8 cellular contexts compared by ENCODE assay signal in the genomic region with DNA sequence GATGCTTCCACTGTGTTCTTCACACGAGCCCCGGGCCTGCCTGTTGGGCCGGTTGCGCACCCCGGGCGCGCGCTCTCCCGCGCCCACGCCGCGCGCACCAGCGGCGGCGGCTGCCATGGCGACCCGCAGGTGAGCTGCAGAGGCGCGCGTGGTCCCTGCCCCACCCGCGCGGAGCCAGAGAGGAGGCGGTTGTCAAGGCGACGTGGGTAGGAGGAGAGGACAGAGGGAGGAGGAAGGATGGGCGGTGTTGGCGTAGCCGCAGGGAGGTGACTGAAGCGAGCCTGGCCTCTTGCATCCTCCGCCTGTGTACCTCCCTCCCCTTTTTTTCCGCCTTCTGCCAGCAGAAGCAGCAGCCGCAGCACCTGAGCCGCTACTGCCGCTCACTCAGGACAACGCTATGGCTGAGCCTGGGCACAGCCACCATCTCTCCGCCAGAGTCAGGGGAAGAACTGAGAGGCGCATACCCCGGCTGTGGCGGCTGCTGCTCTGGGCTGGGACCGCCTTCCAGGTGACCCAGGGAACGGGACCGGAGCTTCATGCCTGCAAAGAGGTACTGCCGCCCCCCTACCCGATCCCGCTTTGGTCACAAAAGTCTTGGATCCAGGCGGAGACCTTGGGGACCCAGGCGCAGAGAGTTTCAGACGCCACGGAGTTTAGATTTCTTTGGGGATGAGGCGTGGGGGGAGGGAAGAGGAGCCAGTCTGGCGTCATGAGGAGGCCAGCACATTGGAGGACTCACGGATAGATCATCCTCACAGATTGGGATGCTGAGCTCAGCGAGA. TPM values are rescaled to one million over a fixed set of nuclear protein-coding genes. Genes with fewer than 3 reads are reported as not detected.
DNase-seq lines count a peak whose midpoint lies in the region; ATAC-seq, FAIRE-seq and TF ChIP-seq lines count a peak whose summit lies in the region.

A gene with protein sequence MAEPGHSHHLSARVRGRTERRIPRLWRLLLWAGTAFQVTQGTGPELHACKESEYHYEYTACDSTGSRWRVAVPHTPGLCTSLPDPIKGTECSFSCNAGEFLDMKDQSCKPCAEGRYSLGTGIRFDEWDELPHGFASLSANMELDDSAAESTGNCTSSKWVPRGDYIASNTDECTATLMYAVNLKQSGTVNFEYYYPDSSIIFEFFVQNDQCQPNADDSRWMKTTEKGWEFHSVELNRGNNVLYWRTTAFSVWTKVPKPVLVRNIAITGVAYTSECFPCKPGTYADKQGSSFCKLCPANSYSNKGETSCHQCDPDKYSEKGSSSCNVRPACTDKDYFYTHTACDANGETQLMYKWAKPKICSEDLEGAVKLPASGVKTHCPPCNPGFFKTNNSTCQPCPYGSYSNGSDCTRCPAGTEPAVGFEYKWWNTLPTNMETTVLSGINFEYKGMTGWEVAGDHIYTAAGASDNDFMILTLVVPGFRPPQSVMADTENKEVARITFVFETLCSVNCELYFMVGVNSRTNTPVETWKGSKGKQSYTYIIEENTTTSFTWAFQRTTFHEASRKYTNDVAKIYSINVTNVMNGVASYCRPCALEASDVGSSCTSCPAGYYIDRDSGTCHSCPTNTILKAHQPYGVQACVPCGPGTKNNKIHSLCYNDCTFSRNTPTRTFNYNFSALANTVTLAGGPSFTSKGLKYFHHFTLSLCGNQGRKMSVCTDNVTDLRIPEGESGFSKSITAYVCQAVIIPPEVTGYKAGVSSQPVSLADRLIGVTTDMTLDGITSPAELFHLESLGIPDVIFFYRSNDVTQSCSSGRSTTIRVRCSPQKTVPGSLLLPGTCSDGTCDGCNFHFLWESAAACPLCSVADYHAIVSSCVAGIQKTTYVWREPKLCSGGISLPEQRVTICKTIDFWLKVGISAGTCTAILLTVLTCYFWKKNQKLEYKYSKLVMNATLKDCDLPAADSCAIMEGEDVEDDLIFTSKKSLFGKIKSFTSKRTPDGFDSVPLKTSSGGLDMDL (plus strand): TSS at position 329 of the 782 bp plus-strand sequence. CDS start 69 bp downstream, at position 398.

- no TSS peak for BruUV-seq in PC-3 (replicated peaks; lab: Mats Ljungman, UMichigan)

- H3K27me3 Mint-ChIP-seq in glutamatergic neuron (ENCODE audit: unreplicated experiment) = peaks cover 20% of the 10 kb centered on the region

- no peaks in the 10 kb centered on the region for H3K9me2 ChIP-seq in PC-3 (replicated peaks; ENCODE audit: low read length)

- no peaks in the 10 kb centered on the region for H4K20me1 ChIP-seq in PC-3 (ENCODE audit: low read length)

- H3K27ac ChIP-seq in PC-3 (ENCODE audit: low read length) = no peak within 1 kb of the TSS
- peak within 1 kb of the TSS; percentile 42 to 81 (median 66) for H3K27ac ChIP-seq in pancreas
- no peak within 1 kb of the TSS for H3K27ac ChIP-seq in thymus (ENCODE audit: low read depth)

- ATAC-seq in HG03095 (IDR thresholded peaks at IDR 0.05; ENCODE audit: unreplicated experiment) (peak; percentile 51), PC-3 (peak; percentile 48), pancreas (peak; percentile 56 to 74 (median 69))

- intact Hi-C loops in PC-3 (cut with micrococcal nuclease) = loop anchor here (2.0 to 5.0 kb wide), 2 partner anchors 151 to 287 kb away; a partner anchor contains a TSS
- intact Hi-C loops in pancreas (cut with DNase I) = no loop called here

- FAIRE-seq in pancreas (lab: Jason Lieb, UNC) = no peak

- H3K27me3 ChIP-seq in PC-3 (ENCODE audit: low read length) (peaks cover 28% of the 10 kb centered on the region), pancreas (no peaks in the 10 kb centered on the region), thymus (ENCODE audit: control insufficient read depth, insufficient read depth) (peaks cover 29% of the 10 kb centered on the region)

- H2AFZ ChIP-seq in PC-3 (ENCODE audit: low read length) = peak within 1 kb of the TSS; percentile 68; the same call in 1 of the 2 replicates

- peak within 1 kb of the TSS; percentile 75 for H3K4me2 ChIP-seq in PC-3 (ENCODE audit: low read length)

- no peak within 1 kb of the TSS for H3K9ac ChIP-seq in PC-3 (ENCODE audit: low read length)

- CTCF ChIA-PET in PC-3 (lab: Charles Lee) = interaction anchor here (0.6 kb wide), 1 partner anchor 30 kb away, joined by 3 read pairs; no protein-coding TSS in a partner anchor

- H3K4me3 ChIP-seq in GM08714 (ENCODE audit: low read length) (peak within 1 kb of the TSS; percentile 25; the same call in 1 of the 2 replicates), PC-3 (ENCODE audit: low read length) (peak within 1 kb of the TSS; percentile 59), pancreas (peak within 1 kb of the TSS; percentile 35 to 63 (median 49)), thymus (ENCODE audit: low read length) (peak within 1 kb of the TSS; percentile 41)

- POLR2A ChIA-PET in PC-3 (lab: Charles Lee; ENCODE audit: unreplicated experiment) = no interaction called here

- peak; percentile 38 for DNase-seq in PC-3
- peak; percentile 84 for DNase-seq in activated gamma-delta T cell treated with Interleukin-2 at 50 U/mL for 16 hours
- peak; percentile 60 for DNase-seq in glutamatergic neuron
- DNase-seq in pancreas = peak; percentile 68 to 87 (median 76)
- no peak for DNase-seq in mesenteric fat pad (ENCODE audit: low spot score)

- peaks cover 3% of the 10 kb centered on the region for H3K36me3 Mint-ChIP-seq in glutamatergic neuron (ENCODE audit: unreplicated experiment)

- H3K4me3 Mint-ChIP-seq in glutamatergic neuron (ENCODE audit: unreplicated experiment) = peak within 1 kb of the TSS; percentile 87

- H3K36me3 ChIP-seq in PC-3 (ENCODE audit: low read depth, low read length) (no peaks in the 10 kb centered on the region), pancreas (no peaks in the 10 kb centered on the region), thymus (ENCODE audit: control insufficient read depth, insufficient read depth) (no peaks in the 10 kb centered on the region)

- peaks cover 8% of the 10 kb centered on the region for H3K4me1 Mint-ChIP-seq in glutamatergic neuron (ENCODE audit: low read depth, unreplicated experiment)

- peaks cover 8% of the 10 kb centered on the region for H3K9me3 Mint-ChIP-seq in glutamatergic neuron (ENCODE audit: unreplicated experiment)

- no peaks in the 10 kb centered on the region for H3K79me2 ChIP-seq in PC-3 (ENCODE audit: low read length)

- TF ChIP-seq CTCF in PC-3 (conservative IDR thresholded peaks at IDR 0.05; ENCODE audit: low read depth, low read length) = no peak
- TF ChIP-seq CTCF in glutamatergic neuron (IDR thresholded peaks at IDR 0.05; ENCODE audit: partially characterized antibody, unreplicated experiment) = no peak
- TF ChIP-seq CTCF in pancreas (IDR thresholded peaks at IDR 0.05) = no peak

- H3K9me3 ChIP-seq in PC-3 (ENCODE audit: low read length) (no peaks in the 10 kb centered on the region), pancreas (no peaks in the 10 kb centered on the region), thymus (ENCODE audit: control insufficient read depth) (no peaks in the 10 kb centered on the region)

- no peaks in the 10 kb centered on the region for H3F3A ChIP-seq in PC-3 (ENCODE audit: low read length, unreplicated experiment)

- 2% methylated on average over 46 to 56 of the region's 56 CpGs for WGBS in pancreas, 2 donors
- WGBS in thymus = 3% methylated on average over 56 of the region's 56 CpGs

- H3K4me1 ChIP-seq in PC-3 (ENCODE audit: insufficient read depth, low read length) (peaks cover 8% of the 10 kb centered on the region; the same call in 1 of the 2 replicates), pancreas (peaks cover 7 to 19% (median 7%) of the 10 kb centered on the region in 3 donors), thymus (ENCODE audit: control insufficient read depth, insufficient read depth, low read length) (peaks cover 23% of the 10 kb centered on the region)

- H3K27ac Mint-ChIP-seq in glutamatergic neuron (ENCODE audit: unreplicated experiment) = peak within 1 kb of the TSS; percentile 41

RNA-seq across cellular contexts. Expression of the gene that starts here (rescaled TPM):
- 0.35 and 0.80 TPM in 2 replicates for total RNA-seq in PC-3 (2014; rRNA removed)
- 1.5 TPM for total RNA-seq in glutamatergic neuron (ENCODE audit: unreplicated experiment)
- 100 to 1,000 TPM; 106 to 186 (median 155) TPM for total RNA-seq in pancreas
- polyA plus RNA-seq in pancreas = 10 to 100 TPM; 46.9 to 82.8 TPM
- polyA plus RNA-seq in thymus = 1.2 TPM
- total RNA-seq in mesenteric fat pad = 0.26 TPM

Comparison
In these comparisons a context has a peak if more than half of its experiments do, and no peak if none do; other contexts are left out.
1. RNA of the gene that starts here (total RNA-seq): 106 to 186 TPM in pancreas; 1.5 TPM in glutamatergic neuron (single experiment), 0.35 to 0.80 TPM in PC-3 and 0.26 TPM in mesenteric fat pad (single experiment); every median in the first group is over 10 times any median in the second.
2. RNA of the gene that starts here (polyA plus RNA-seq): 46.9 to 82.8 TPM in pancreas; 1.2 TPM in thymus (single experiment); every median in the first group is over 10 times any median in the second.
3. Peak in DNase-seq, ATAC-seq, H3K4me3 ChIP-seq and H3K4me2 ChIP-seq in PC-3; RNA of the gene not detected or under 1 TPM.
4. H3K27ac ChIP-seq: peak in pancreas (4 of 4); none in PC-3 (single experiment) and thymus (single experiment).
5. Peak in every context shown above with its lines, with median percentiles within 50 percentile points of each other: H3K4me3 ChIP-seq and ATAC-seq.